10 cellular contexts compared by ENCODE assay signal in the genomic region with DNA sequence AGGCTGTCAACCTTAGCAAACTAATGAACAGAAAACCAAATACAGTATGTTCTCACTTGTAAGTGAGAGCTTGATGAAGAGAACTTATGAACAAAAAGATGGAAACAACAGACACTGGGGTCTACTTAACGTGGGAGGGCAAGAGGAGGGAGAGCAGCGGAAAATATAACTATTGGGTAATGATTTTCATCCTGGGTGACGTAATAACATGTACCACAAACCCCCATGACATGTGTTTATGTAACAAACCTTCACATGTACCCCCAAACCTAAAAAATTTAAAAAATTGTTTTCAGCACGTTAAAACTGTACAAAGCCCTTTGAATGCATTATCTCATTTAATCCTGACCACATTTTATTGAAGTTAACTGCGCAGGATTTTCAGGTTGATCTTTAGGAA.
"Had no signal": no experiment of that assay in that cellular context is flagged by ENCODE, and none has a peak within 500 bp of the region (broad histone marks: within the 10 kb centered on the region; RNA-seq: fewer than 3 reads in every experiment).

No MANE protein-coding gene starts in this region.

- H3K36me3 ChIP-seq: HAP-1 had no signal

- DNase-seq: GM23248, GOT3, H7, HFFc6, IMR-90, KG1 had no signal

- H3K9me3 ChIP-seq: HAP-1 had no signal

- H2AFZ ChIP-seq: GM23248 had no signal

- FAIRE-seq: K562 had no signal

- ATAC-seq: HCT116, K562 had no signal

- H3K9ac ChIP-seq: GM23248 had no signal

- H3K4me3 ChIP-seq: GM23248, HAP-1, K562 had no signal

- H3K4me1 ChIP-seq: HAP-1 had no signal

- H3K27ac ChIP-seq: GM23248, HL-60 had no signal
